8 cellular contexts compared by ENCODE assay signal in genomic region chr20:45970646-45971424, GRCh38. TPM values are rescaled to one million over a fixed set of nuclear protein-coding genes. Genes with fewer than 3 reads are reported as not detected.
DNase-seq lines count a peak whose midpoint lies in the region; ATAC-seq, FAIRE-seq and TF ChIP-seq lines count a peak whose summit lies in the region.

No MANE protein-coding gene starts in this region.

- ATAC-seq in HG03045 (IDR thresholded peaks at IDR 0.05; ENCODE audit: unreplicated experiment) (peak; percentile 5), left cardiac atrium (peak; percentile 2 to 12), psoas muscle (peak in 1 of 4 donors; percentile 3)
- peak; percentile 8 for ATAC-seq in activated T-helper 17 cell treated with anti-CD3 and anti-CD28 coated beads, Interleukin-2, amount 50 U/mL, for 72 hours (replicated peaks)

- no peaks in the 10 kb centered on the region for H3K9me3 ChIP-seq in psoas muscle

- peak overlapping the region; percentile 82 for H3K4me3 Mint-ChIP-seq in activated T-helper 17 cell treated with anti-CD3 and anti-CD28 coated beads, Interleukin-2, amount 50 U/mL, for 72 hours

- peaks cover 27% of the 10 kb centered on the region for H3K4me1 ChIP-seq in psoas muscle

- peaks cover 12% of the 10 kb centered on the region for H3K4me1 Mint-ChIP-seq in activated T-helper 17 cell treated with anti-CD3 and anti-CD28 coated beads, Interleukin-2, amount 50 U/mL, for 72 hours

- H3K27me3 Mint-ChIP-seq in activated T-helper 17 cell treated with anti-CD3 and anti-CD28 coated beads, Interleukin-2, amount 50 U/mL, for 72 hours = no peaks in the 10 kb centered on the region

- no peak for TF ChIP-seq CTCF in GM12865 (IDR thresholded peaks at IDR 0.05; ENCODE audit: insufficient read depth, low read depth, low read length, missing control alignments)
- TF ChIP-seq CTCF in psoas muscle (IDR thresholded peaks at IDR 0.05) = no peak

- peaks cover 63% of the 10 kb centered on the region for H3K36me3 Mint-ChIP-seq in activated T-helper 17 cell treated with anti-CD3 and anti-CD28 coated beads, Interleukin-2, amount 50 U/mL, for 72 hours (ENCODE audit: low read depth)

- TF ChIP-seq POLR2A in H54 (IDR thresholded peaks at IDR 0.05; ENCODE audit: low read depth, low read length) = no peak

- no peak for FAIRE-seq in H54 (lab: Jason Lieb, UNC)
- no peak for FAIRE-seq in urothelium cell line (lab: Jason Lieb, UNC)

- peak overlapping the region; percentile 97 for H3K27ac ChIP-seq in psoas muscle

- H3K4me3 ChIP-seq in GM12865 (ENCODE audit: low read depth, low read length) (peak overlapping the region; percentile 88), psoas muscle (peak overlapping the region; percentile 93)

- H3K36me3 ChIP-seq in psoas muscle (ENCODE audit: insufficient read depth in 1 of 2, low read depth in 1 of 2) = peaks cover 3 to 36% of the 10 kb centered on the region in 2 donors

- H3K27me3 ChIP-seq in psoas muscle (ENCODE audit: insufficient read depth in 3 of 3, low read length in 2 of 3) = no peaks in the 10 kb centered on the region

- peak; percentile 52 for DNase-seq in GM12865 (ENCODE audit: low read depth)
- no peak for DNase-seq in left cardiac atrium
- DNase-seq in psoas muscle = peak in 1 of 2 donors; percentile 35
- DNase-seq in H54 (ENCODE audit: insufficient read length, low spot score) = no peak
- DNase-seq in HuH-7.5 (ENCODE audit: low spot score) = no peak
- no peak for DNase-seq in urothelium cell line (ENCODE audit: low spot score)

- 8 to 12% (median 8%) methylated on average over 33 to 34 of the region's 34 CpGs for WGBS in psoas muscle, 3 donors

- intact Hi-C loops in left cardiac atrium (cut with DNase I) (no loop called here), psoas muscle (cut with DNase I) (loop anchor here in 1 of 2 donors (5.0 kb wide), 1 partner anchor 121 kb away; no protein-coding TSS in a partner anchor)

- no peaks in the 10 kb centered on the region for H3K9me3 Mint-ChIP-seq in activated T-helper 17 cell treated with anti-CD3 and anti-CD28 coated beads, Interleukin-2, amount 50 U/mL, for 72 hours

- peak overlapping the region; percentile 86 for H3K27ac Mint-ChIP-seq in activated T-helper 17 cell treated with anti-CD3 and anti-CD28 coated beads, Interleukin-2, amount 50 U/mL, for 72 hours

RNA-seq across cellular contexts. Expression of gene ZNF335, which starts 1.2 kb away (rescaled TPM):
- total RNA-seq in activated T-helper 17 cell treated with anti-CD3 and anti-CD28 coated beads, Interleukin-2, amount 50 U/mL, for 72 hours = 10 to 100 TPM; 46.0 to 53.9 TPM
- total RNA-seq in left cardiac atrium = 1 to 10 TPM; 9.1 to 9.8 TPM
- total RNA-seq in psoas muscle = 10 to 100 TPM; 10.2 to 11.5 (median 10.9) TPM
- polyA plus RNA-seq in psoas muscle = 1 to 10 TPM; 6.9 to 9.0 (median 7.2) TPM

RNA-seq across cellular contexts. Expression of gene PCIF1, which starts 36.4 kb away (rescaled TPM):
- total RNA-seq in activated T-helper 17 cell treated with anti-CD3 and anti-CD28 coated beads, Interleukin-2, amount 50 U/mL, for 72 hours = 10 to 100 TPM; 33.1 to 34.3 TPM
- total RNA-seq in left cardiac atrium (10 to 100 TPM; 23.1 to 27.6 TPM), psoas muscle (10 to 100 TPM; 24.7 to 46.7 (median 32.0) TPM)
- 10 to 100 TPM; 26.0 to 41.3 (median 29.7) TPM for polyA plus RNA-seq in psoas muscle

RNA-seq across cellular contexts. Expression of gene MMP9, which starts 37.9 kb away (rescaled TPM):
- total RNA-seq in activated T-helper 17 cell treated with anti-CD3 and anti-CD28 coated beads, Interleukin-2, amount 50 U/mL, for 72 hours = not detected
- total RNA-seq in left cardiac atrium = 1 to 10 TPM; 1.1 to 1.4 TPM
- 1 to 10 TPM in 1 of 4 donors, under 1 TPM in 3; 0.30 to 1.2 (median 0.53) TPM for total RNA-seq in psoas muscle
- polyA plus RNA-seq in psoas muscle = under 1 TPM; 0.07 to 0.20 (median 0.19) TPM

RNA-seq across cellular contexts. Expression of gene SLC12A5, which starts 58.2 kb away (rescaled TPM):
- under 1 TPM in 1 of 2 donors, not detected in 1; 0.61 TPM for total RNA-seq in activated T-helper 17 cell treated with anti-CD3 and anti-CD28 coated beads, Interleukin-2, amount 50 U/mL, for 72 hours
- total RNA-seq in left cardiac atrium = 1 to 10 TPM; 2.6 to 3.2 TPM
- total RNA-seq in psoas muscle = not detected
- under 1 TPM in 1 of 3 donors, not detected in 2; 0.29 TPM for polyA plus RNA-seq in psoas muscle

RNA-seq across cellular contexts. Expression of gene PLTP, which starts 58.9 kb away (rescaled TPM):
- total RNA-seq in activated T-helper 17 cell treated with anti-CD3 and anti-CD28 coated beads, Interleukin-2, amount 50 U/mL, for 72 hours = 10 to 100 TPM in 1 of 2 donors, 1 to 10 TPM in 1; 6.6 to 12.1 TPM
- total RNA-seq in left cardiac atrium (100 to 1,000 TPM in 1 of 2 donors, 10 to 100 TPM in 1; 86.4 to 397 TPM), psoas muscle (10 to 100 TPM; 19.0 to 38.0 (median 33.9) TPM)
- polyA plus RNA-seq in psoas muscle = 10 to 100 TPM in 2 of 3 donors, 1 to 10 TPM in 1; 7.9 to 14.4 (median 13.1) TPM
